Comparison of ENCODE assay signal across 10 cellular contexts in genomic region chr19:53903055-53903680, GRCh38. TPM values are rescaled to one million over a fixed set of nuclear protein-coding genes. Genes with fewer than 3 reads are reported as not detected.
DNase-seq lines count a peak whose midpoint lies in the region; TF ChIP-seq lines count a peak whose summit lies in the region.
"Had no signal": no experiment of that assay in that cellular context is flagged by ENCODE, and none has a peak within 500 bp of the region (broad histone marks: within the 10 kb centered on the region; RNA-seq: fewer than 3 reads in every experiment).

No MANE protein-coding gene starts in this region.

- DNase-seq in activated effector memory CD4-positive, alpha-beta T cell treated with anti-CD3 and anti-CD28 coated beads, Interleukin-2, amount 50 U/mL, for 16 hours, result peak; percentile 68
- no peak for DNase-seq in activated effector memory CD4-positive, alpha-beta T cell treated with Interleukin-2 at 50 U/mL for 16 hours
- DNase-seq in OCI-LY7 (ENCODE audit: low spot score) (peak; percentile 59), renal cortical epithelial cell (ENCODE audit: low read depth) (peak; percentile 41), NCI-H345 (lab: John Stamatoyannopoulos, UW) (no peak), NCI-H510A treated with DMSO at 0.1 percent for 48 hours (lab: John Stamatoyannopoulos, UW) (no peak), NCI-H1092 (lab: John Stamatoyannopoulos, UW) (no peak)
- peak; percentile 41 for DNase-seq in effector CD4-positive, alpha-beta T cell
- DNase-seq: left ventricle myocardium superior, NCI-H526 treated with DMSO at 0.1 percent for 48 hours had no signal

- H3K4me1 ChIP-seq in OCI-LY7 (ENCODE audit: insufficient read depth, low read length, poor library complexity, severe bottlenecking), result no peaks in the 10 kb centered on the region

- H2AFZ ChIP-seq in OCI-LY7 (ENCODE audit: low read length), result no peak overlapping the region

- no peaks in the 10 kb centered on the region for H3K36me3 ChIP-seq in OCI-LY7 (ENCODE audit: insufficient read depth, low read length)

- no peaks in the 10 kb centered on the region for H4K20me1 ChIP-seq in OCI-LY7 (ENCODE audit: insufficient read depth, low read length)

- no TSS peak for BruUV-seq in OCI-LY7 (replicated peaks; lab: Mats Ljungman, UMichigan)

- H3K4me2 ChIP-seq in OCI-LY7 (ENCODE audit: low read length), result no peak overlapping the region

- no peaks in the 10 kb centered on the region for H3K79me2 ChIP-seq in OCI-LY7 (ENCODE audit: insufficient read depth, low read depth, low read length)

- no peaks in the 10 kb centered on the region for H3K9me2 ChIP-seq in OCI-LY7 (ENCODE audit: insufficient read depth, low read length)

- CTCF ChIA-PET in OCI-LY7 (lab: Charles Lee; ENCODE audit: unreplicated experiment), result no interaction called here

- POLR2A ChIA-PET in OCI-LY7 (lab: Charles Lee), result no interaction called here

- TF ChIP-seq CTCF in OCI-LY7 (conservative IDR thresholded peaks at IDR 0.05; ENCODE audit: low read length), result no peak

- intact Hi-C loops in OCI-LY7 (cut with micrococcal nuclease; ENCODE audit: unreplicated experiment), result no loop called here

- H3K4me3 ChIP-seq in OCI-LY7 (ENCODE audit: low read depth, low read length, poor library complexity, severe bottlenecking), result no peak overlapping the region

- no peak overlapping the region for H3K27ac ChIP-seq in OCI-LY7 (ENCODE audit: low read depth, low read length, poor library complexity, severe bottlenecking)

- H3K9me3 ChIP-seq in OCI-LY7 (ENCODE audit: low read length), result no peaks in the 10 kb centered on the region

RNA-seq across cellular contexts. Expression of gene CACNG7, which starts 5.9 kb away (rescaled TPM):
- not detected in 2 replicates for total RNA-seq in OCI-LY7 (2014; rRNA removed; shearing (Covaris generic))
- not detected in 2 replicates for total RNA-seq in OCI-LY7 (2022)
- total RNA-seq in renal cortical epithelial cell, result not detected in 2 replicates
- total RNA-seq: left ventricle myocardium superior had no signal

RNA-seq across cellular contexts. Expression of gene PRKCG, which starts 21.2 kb away (rescaled TPM):
- not detected in 2 replicates for total RNA-seq in OCI-LY7 (2014; rRNA removed; shearing (Covaris generic))
- total RNA-seq in OCI-LY7 (2022) (not detected in 2 replicates), renal cortical epithelial cell (0.15 and 1.7 TPM in 2 replicates)
- total RNA-seq: left ventricle myocardium superior had no signal

RNA-seq across cellular contexts. Expression of gene MYADM, which starts 35.5 kb away (rescaled TPM):
- total RNA-seq in OCI-LY7 (2014; rRNA removed; shearing (Covaris generic)), result 0.98 and 3.2 TPM in 2 replicates
- 0.55 and 0.82 TPM in 2 replicates for total RNA-seq in OCI-LY7 (2022)
- 10.1 and 26.4 TPM in 2 replicates for total RNA-seq in renal cortical epithelial cell

RNA-seq across cellular contexts. Expression of gene CACNG8, which starts 59.6 kb away (rescaled TPM):
- not detected in 2 replicates for total RNA-seq in OCI-LY7 (2014; rRNA removed; shearing (Covaris generic))
- not detected in 2 replicates for total RNA-seq in OCI-LY7 (2022)
- 0.05 and 0.17 TPM in 2 replicates for total RNA-seq in renal cortical epithelial cell

Comparison
In these comparisons a context has a peak if more than half of its experiments do, and no peak if none do; other contexts are left out.
1. DNase-seq: peak in activated effector memory CD4-positive, alpha-beta T cell treated with anti-CD3 and anti-CD28 coated beads, Interleukin-2, amount 50 U/mL, for 16 hours (single experiment), OCI-LY7 (single experiment), effector CD4-positive, alpha-beta T cell (single experiment) and renal cortical epithelial cell (single experiment); none in activated effector memory CD4-positive, alpha-beta T cell treated with Interleukin-2 at 50 U/mL for 16 hours (single experiment), NCI-H345 (single experiment), NCI-H510A treated with DMSO at 0.1 percent for 48 hours (single experiment) and NCI-H1092 (single experiment).